13 cellular contexts compared by ENCODE assay signal in genomic region chr22:32532819-32533128, GRCh38. TPM values are rescaled to one million over a fixed set of nuclear protein-coding genes. Genes with fewer than 3 reads are reported as not detected.
DNase-seq lines count a peak whose midpoint lies in the region; ATAC-seq and TF ChIP-seq lines count a peak whose summit lies in the region.
"Had no signal": no experiment of that assay in that cellular context is flagged by ENCODE, and none has a peak within 500 bp of the region (broad histone marks: within the 10 kb centered on the region; RNA-seq: fewer than 3 reads in every experiment).

No MANE protein-coding gene starts in this region.

- H3K9ac ChIP-seq in adipocyte (ENCODE audit: low read length) (peak overlapping the region; percentile 81), fibroblast of lung (ENCODE audit: insufficient read depth, low read length) (no peak overlapping the region), trophoblast cell (ENCODE audit: low read length) (no peak overlapping the region)

- no peak overlapping the region for H4K8ac ChIP-seq in trophoblast cell (ENCODE audit: low read depth, low read length)

- H3K79me1 ChIP-seq in trophoblast cell (ENCODE audit: low read length), result peaks cover 20% of the 10 kb centered on the region

- no peak overlapping the region for H3K4ac ChIP-seq in trophoblast cell (ENCODE audit: low read depth, low read length)

- H3K23ac ChIP-seq in trophoblast cell (ENCODE audit: low read length), result no peak overlapping the region

- no peak for DNase-seq in adipocyte (ENCODE audit: low read depth)
- no peak for DNase-seq in fibroblast of lung (ENCODE audit: low read depth in 2 of 2)
- no peak for DNase-seq in trophoblast cell
- DNase-seq in upper lobe of right lung, result no peak
- DNase-seq: activated CD4-positive, alpha-beta T cell treated with anti-CD3 and anti-CD28 coated beads for 4 hours; DMS79; natural killer cell; NCI-H1930; stimulated activated naive CD4-positive, alpha-beta T cell treated with Interleukin-2 at 50 U/mL for 16 hours had no signal

- intact Hi-C loops in upper lobe of right lung (cut with DNase I), result no loop called here

- no peak overlapping the region for H2BK12ac ChIP-seq in trophoblast cell (ENCODE audit: low read length)

- no peak overlapping the region for H2BK120ac ChIP-seq in trophoblast cell (ENCODE audit: insufficient read depth, low read length, poor library complexity)

- H2BK5ac ChIP-seq in trophoblast cell (ENCODE audit: low read depth, low read length, poor library complexity), result no peak overlapping the region

- H3K4me2 ChIP-seq in fibroblast of lung (ENCODE audit: extremely low read depth, insufficient read depth, low read length) (no peak overlapping the region), trophoblast cell (ENCODE audit: low read length) (no peak overlapping the region)

- H3K9me3 ChIP-seq in adipocyte (ENCODE audit: control insufficient read depth, low read length) (no peaks in the 10 kb centered on the region), fibroblast of lung (ENCODE audit: control insufficient read depth, insufficient read depth, low read depth, low read length) (no peaks in the 10 kb centered on the region), trophoblast cell (ENCODE audit: insufficient read depth, low read depth, low read length) (no peaks in the 10 kb centered on the region), upper lobe of right lung (no peaks in the 10 kb centered on the region)
- H3K9me3 ChIP-seq: right lobe of liver had no signal

- H3K4me3 ChIP-seq in adipocyte (ENCODE audit: low read length) (no peak overlapping the region), fibroblast of lung (replicated peaks in 1 of 4; ENCODE audit: control extremely low read depth in 1 of 4, insufficient read depth in 1 of 4, low read depth in 3 of 4, low read length in 4 of 4) (no peak overlapping the region), trophoblast cell (ENCODE audit: low read depth, low read length) (no peak overlapping the region), upper lobe of right lung (no peak overlapping the region)
- H3K4me3 ChIP-seq: right lobe of liver had no signal

- ATAC-seq in upper lobe of right lung (no peak), HG03432 (IDR thresholded peaks at IDR 0.05; ENCODE audit: unreplicated experiment) (no peak), HG02973 (IDR thresholded peaks at IDR 0.05; ENCODE audit: unreplicated experiment) (no peak), GM18511 (IDR thresholded peaks at IDR 0.05; ENCODE audit: unreplicated experiment) (no peak)
- ATAC-seq: natural killer cell had no signal

- H3K14ac ChIP-seq in trophoblast cell (ENCODE audit: low read length), result no peak overlapping the region

- no peak overlapping the region for H4K12ac ChIP-seq in trophoblast cell (ENCODE audit: low read depth, low read length)

- no peak overlapping the region for H2AK5ac ChIP-seq in trophoblast cell (ENCODE audit: low read length)

- TF ChIP-seq CTCF in fibroblast of lung (conservative IDR thresholded peaks at IDR 0.05 in 1 of 2, IDR thresholded peaks at IDR 0.05 in 1 of 2; ENCODE audit: low read depth in 1 of 2, low read length in 2 of 2) (no peak), upper lobe of right lung (IDR thresholded peaks at IDR 0.05) (no peak)

- no peaks in the 10 kb centered on the region for H4K20me1 ChIP-seq in fibroblast of lung (ENCODE audit: control insufficient read depth, extremely low read depth, insufficient read depth, low read length)

- H3K27me3 ChIP-seq in adipocyte (replicated peaks; ENCODE audit: control insufficient read depth, insufficient read depth, low read length) (no peaks in the 10 kb centered on the region), fibroblast of lung (ENCODE audit: control insufficient read depth, insufficient read depth, low read length) (no peaks in the 10 kb centered on the region), trophoblast cell (ENCODE audit: insufficient read depth, low read length) (no peaks in the 10 kb centered on the region), upper lobe of right lung (no peaks in the 10 kb centered on the region)
- H3K27me3 ChIP-seq: right lobe of liver had no signal

- peak overlapping the region; percentile 9 for H4K91ac ChIP-seq in trophoblast cell (ENCODE audit: low read depth, low read length)

- H3K36me3 ChIP-seq in adipocyte (ENCODE audit: control insufficient read depth, insufficient read depth, low read length, severe bottlenecking) (no peaks in the 10 kb centered on the region), fibroblast of lung (ENCODE audit: control insufficient read depth, insufficient read depth, low read length) (no peaks in the 10 kb centered on the region), trophoblast cell (ENCODE audit: control insufficient read depth in 1 of 2, insufficient read depth in 2 of 2, low read length in 2 of 2) (peaks cover 0 to under 1% of the 10 kb centered on the region in 2 experiments), upper lobe of right lung (no peaks in the 10 kb centered on the region)
- H3K36me3 ChIP-seq: right lobe of liver had no signal

- H2AFZ ChIP-seq in fibroblast of lung (ENCODE audit: low read length), result no peak overlapping the region
- no peak overlapping the region for H2AFZ ChIP-seq in trophoblast cell (ENCODE audit: insufficient read depth, low read length, poor library complexity)

- H3K4me1 ChIP-seq in adipocyte (ENCODE audit: control insufficient read depth, insufficient read depth, low read length) (peaks cover 46% of the 10 kb centered on the region), fibroblast of lung (ENCODE audit: control insufficient read depth, extremely low read depth, insufficient read depth, low read length) (peaks cover 28% of the 10 kb centered on the region), trophoblast cell (ENCODE audit: control insufficient read depth in 1 of 2, insufficient read depth in 2 of 2, low read length in 2 of 2) (peaks cover 30 to 33% of the 10 kb centered on the region in 2 experiments), upper lobe of right lung (peaks cover 40% of the 10 kb centered on the region)

- no CpG with 5 or more reads among the region's 10 CpGs for WGBS in trophoblast cell (ENCODE audit: extremely low coverage, insufficient coverage, insufficient read length)

- H3K18ac ChIP-seq in trophoblast cell (ENCODE audit: low read length), result no peak overlapping the region

- H3K27ac ChIP-seq in fibroblast of lung (ENCODE audit: insufficient read depth, low read length) (peak overlapping the region; percentile 43), trophoblast cell (ENCODE audit: low read depth, low read length) (no peak overlapping the region), upper lobe of right lung (peak overlapping the region; percentile 71)

- H3K79me2 ChIP-seq in fibroblast of lung (ENCODE audit: control insufficient read depth, insufficient read depth, low read length), result no peaks in the 10 kb centered on the region
- H3K79me2 ChIP-seq in trophoblast cell (ENCODE audit: control insufficient read depth, insufficient read depth, low read length, poor library complexity), result peaks cover 4% of the 10 kb centered on the region

RNA-seq across cellular contexts. Expression of gene FBXO7, which starts 58.2 kb away (rescaled TPM):
- total RNA-seq in fibroblast of lung (39.5 and 51.2 TPM in 2 replicates), upper lobe of right lung (96.4 TPM)
- polyA plus RNA-seq in fibroblast of lung, result 117 and 130 TPM in 2 replicates
- polyA plus RNA-seq in fibroblast of lung (2012), result 69.7 and 70.3 TPM in 2 replicates
- polyA minus RNA-seq in fibroblast of lung (ENCODE audit: low replicate concordance), result 111 and 116 TPM in 2 replicates
- 86.2 and 87.3 TPM in 2 replicates for polyA plus RNA-seq in trophoblast cell (2013)
